21 cellular contexts compared by ENCODE assay signal in genomic region chr21:16492356-16492755, GRCh38.
DNase-seq lines count a peak whose midpoint lies in the region; ATAC-seq and TF ChIP-seq lines count a peak whose summit lies in the region.
"Had no signal": no experiment of that assay in that cellular context is flagged by ENCODE, and none has a peak within 500 bp of the region (broad histone marks: within the 10 kb centered on the region; RNA-seq: fewer than 3 reads in every experiment).

No MANE protein-coding gene starts in this region.

- H3K4me3 ChIP-seq in DND-41 (ENCODE audit: low read depth in 1 of 2, low read length in 2 of 2) = no peak overlapping the region
- no peak overlapping the region for H3K4me3 ChIP-seq in MM.1S (ENCODE audit: low read length)
- H3K4me3 ChIP-seq in psoas muscle = no peak overlapping the region
- H3K4me3 ChIP-seq: BLaER1 treated with 17β-estradiol and CSF1 and Interleukin-3, amounts not matched to agents 10 nM and 100 nM; HAP-1 had no signal

- H3K36me3 Mint-ChIP-seq in T-helper 17 cell (ENCODE audit: low read depth) = no peaks in the 10 kb centered on the region
- no peaks in the 10 kb centered on the region for H3K36me3 Mint-ChIP-seq in WTC11
- no peaks in the 10 kb centered on the region for H3K36me3 Mint-ChIP-seq in T-helper 2 cell treated with Interferon-gamma antibody and Interleukin-4, amounts not matched to agents 5 μg/mL and 100 μg/mL, for 36 hours (ENCODE audit: low read depth)
- H3K36me3 Mint-ChIP-seq: CD14-positive monocyte; CD8-positive, alpha-beta memory T cell had no signal

- H3K27ac Mint-ChIP-seq in T-helper 17 cell (no peak overlapping the region), WTC11 (no peak overlapping the region)
- no peak overlapping the region for H3K27ac Mint-ChIP-seq in T-helper 2 cell treated with Interferon-gamma antibody and Interleukin-4, amounts not matched to agents 5 μg/mL and 100 μg/mL, for 36 hours
- H3K27ac Mint-ChIP-seq: CD14-positive monocyte; CD4-positive, alpha-beta T cell; CD8-positive, alpha-beta memory T cell; HFFc6 had no signal

- H3K9ac ChIP-seq in DND-41 (ENCODE audit: low read depth, low read length) (no peak overlapping the region), MM.1S (ENCODE audit: low read length) (no peak overlapping the region)
- H3K9ac ChIP-seq: BLaER1 treated with 17β-estradiol and CSF1 and Interleukin-3, amounts not matched to agents 10 nM and 100 nM had no signal

- DNase-seq in DND-41 (no peak), MM.1S (no peak), myocyte (ENCODE audit: low read depth) (peak; percentile 4), psoas muscle (no peak), T-helper 17 cell (no peak), WTC11 (ENCODE audit: low spot score) (no peak)
- DNase-seq in T-helper 2 cell treated with Interferon-gamma antibody and Interleukin-4, amounts not matched to agents 5 μg/mL and 100 μg/mL, for 36 hours (ENCODE audit: low spot score) = no peak
- no peak for DNase-seq in activated T-cell treated with anti-CD3 and anti-CD28 coated beads, Interleukin-2, amount 50 U/mL, for 48 hours
- DNase-seq: ACHN; AML-193; BE2C; CD4-positive, alpha-beta T cell; CD8-positive, alpha-beta memory T cell; DMS 273 treated with DMSO at 0.1 percent for 48 hours; DMS79; GOT3; HFFc6 had no signal

- H3K27me3 ChIP-seq in DND-41 (ENCODE audit: insufficient read depth, low read length, poor library complexity) (no peaks in the 10 kb centered on the region), MM.1S (replicated peaks; ENCODE audit: insufficient read depth, low read length) (peaks cover 44% of the 10 kb centered on the region), psoas muscle (ENCODE audit: insufficient read depth in 3 of 3, low read length in 2 of 3) (no peaks in the 10 kb centered on the region)
- H3K27me3 ChIP-seq: BE2C; BLaER1 treated with 17β-estradiol and CSF1 and Interleukin-3, amounts not matched to agents 10 nM and 100 nM had no signal

- H3K4me1 ChIP-seq in DND-41 (ENCODE audit: insufficient read depth, low read length) (peaks cover 16% of the 10 kb centered on the region), MM.1S (ENCODE audit: low read length) (peaks cover 18% of the 10 kb centered on the region), psoas muscle (peaks cover 17% of the 10 kb centered on the region)
- H3K4me1 ChIP-seq: BLaER1 treated with 17β-estradiol and CSF1 and Interleukin-3, amounts not matched to agents 10 nM and 100 nM had no signal

- TF ChIP-seq CTCF in DND-41 (IDR thresholded peaks at IDR 0.05; ENCODE audit: borderline replicate concordance, extremely low read depth, low read length, poor library complexity, severe bottlenecking) = no peak
- no peak for TF ChIP-seq CTCF in MM.1S (IDR thresholded peaks at IDR 0.05; ENCODE audit: low read length)
- TF ChIP-seq CTCF in psoas muscle (IDR thresholded peaks at IDR 0.05) = no peak
- TF ChIP-seq CTCF in WTC11 (IDR thresholded peaks at IDR 0.05) = no peak

- H3K27ac ChIP-seq in DND-41 (ENCODE audit: low read length) = peak overlapping the region; percentile 16; the same call in 1 of the 2 replicates
- H3K27ac ChIP-seq in MM.1S (ENCODE audit: low read length) = peak overlapping the region; percentile 35; the same call in 1 of the 2 replicates
- no peak overlapping the region for H3K27ac ChIP-seq in psoas muscle
- H3K27ac ChIP-seq: 22Rv1; BLaER1 treated with 17β-estradiol and CSF1 and Interleukin-3, amounts not matched to agents 10 nM and 100 nM had no signal

- H3K4me3 Mint-ChIP-seq in T-helper 17 cell (no peak overlapping the region), WTC11 (no peak overlapping the region)
- H3K4me3 Mint-ChIP-seq in T-helper 2 cell treated with Interferon-gamma antibody and Interleukin-4, amounts not matched to agents 5 μg/mL and 100 μg/mL, for 36 hours = no peak overlapping the region
- H3K4me3 Mint-ChIP-seq: CD14-positive monocyte; CD4-positive, alpha-beta T cell; CD8-positive, alpha-beta memory T cell; HFFc6 had no signal

- H3K79me2 ChIP-seq in DND-41 (ENCODE audit: insufficient read depth, low read length) (no peaks in the 10 kb centered on the region), MM.1S (ENCODE audit: low read length) (no peaks in the 10 kb centered on the region)

- peak overlapping the region; percentile 17; the same call in 1 of the 2 replicates for H3K4me2 ChIP-seq in DND-41 (ENCODE audit: insufficient read depth, low read length)
- peak overlapping the region; percentile 43 for H3K4me2 ChIP-seq in MM.1S (ENCODE audit: low read depth, low read length)
- H3K4me2 ChIP-seq: BLaER1 treated with 17β-estradiol and CSF1 and Interleukin-3, amounts not matched to agents 10 nM and 100 nM had no signal

- ATAC-seq in DND-41 (ENCODE audit: insufficient read depth, low read depth) (peak; percentile 2; the same call in 1 of the 3 replicates), psoas muscle (peak in 3 of 4 donors; percentile 53 to 70 (median 53)), T-helper 17 cell (no peak), WTC11 (no peak)

- H3K9me2 ChIP-seq in MM.1S (replicated peaks; ENCODE audit: insufficient read depth, low read length) = no peaks in the 10 kb centered on the region

- H3K27me3 Mint-ChIP-seq in T-helper 17 cell = no peaks in the 10 kb centered on the region
- H3K27me3 Mint-ChIP-seq in WTC11 (ENCODE audit: low read depth) = no peaks in the 10 kb centered on the region
- H3K27me3 Mint-ChIP-seq in T-helper 2 cell treated with Interferon-gamma antibody and Interleukin-4, amounts not matched to agents 5 μg/mL and 100 μg/mL, for 36 hours (ENCODE audit: low read depth) = no peaks in the 10 kb centered on the region
- H3K27me3 Mint-ChIP-seq: CD4-positive, alpha-beta T cell; CD8-positive, alpha-beta memory T cell had no signal

- 31 to 41% (median 37%) methylated on average over 5 of the region's 5 CpGs for WGBS in psoas muscle, 3 donors

- no peaks in the 10 kb centered on the region for H3K9me3 Mint-ChIP-seq in WTC11
- H3K9me3 Mint-ChIP-seq in T-helper 2 cell treated with Interferon-gamma antibody and Interleukin-4, amounts not matched to agents 5 μg/mL and 100 μg/mL, for 36 hours = peaks cover 17% of the 10 kb centered on the region
- H3K9me3 Mint-ChIP-seq: HFFc6 had no signal

- H3K4me1 Mint-ChIP-seq in T-helper 17 cell (no peaks in the 10 kb centered on the region), WTC11 (peaks cover 12% of the 10 kb centered on the region)
- no peaks in the 10 kb centered on the region for H3K4me1 Mint-ChIP-seq in T-helper 2 cell treated with Interferon-gamma antibody and Interleukin-4, amounts not matched to agents 5 μg/mL and 100 μg/mL, for 36 hours (ENCODE audit: low read depth)
- H3K4me1 Mint-ChIP-seq: CD14-positive monocyte; CD8-positive, alpha-beta memory T cell had no signal

- intact Hi-C loops in psoas muscle (cut with DNase I) = no loop called here

- no peaks in the 10 kb centered on the region for H3K36me3 ChIP-seq in DND-41 (ENCODE audit: insufficient read depth, low read length)
- H3K36me3 ChIP-seq in MM.1S (replicated peaks; ENCODE audit: insufficient read depth, low read length) = no peaks in the 10 kb centered on the region
- H3K36me3 ChIP-seq in psoas muscle (ENCODE audit: insufficient read depth in 1 of 2, low read depth in 1 of 2) = no peaks in the 10 kb centered on the region
- H3K36me3 ChIP-seq: BE2C; BLaER1 treated with 17β-estradiol and CSF1 and Interleukin-3, amounts not matched to agents 10 nM and 100 nM; HAP-1 had no signal

- H3K9me3 ChIP-seq in DND-41 (ENCODE audit: insufficient read depth, low read length, severe bottlenecking) (no peaks in the 10 kb centered on the region), MM.1S (replicated peaks; ENCODE audit: insufficient read depth, low read length) (no peaks in the 10 kb centered on the region), psoas muscle (no peaks in the 10 kb centered on the region), T-helper 17 cell (ENCODE audit: control insufficient read depth, low read length, poor library complexity, severe bottlenecking) (no peaks in the 10 kb centered on the region)
- H3K9me3 ChIP-seq: BE2C; BLaER1 treated with 17β-estradiol and CSF1 and Interleukin-3, amounts not matched to agents 10 nM and 100 nM; HAP-1 had no signal

- CTCF ChIA-PET in WTC11 (lab: Charles Lee) = no interaction called here

- no peaks in the 10 kb centered on the region for H4K20me1 ChIP-seq in DND-41 (ENCODE audit: insufficient read depth, low read length)
- no peaks in the 10 kb centered on the region for H4K20me1 ChIP-seq in MM.1S (ENCODE audit: insufficient read depth, low read length)
- H4K20me1 ChIP-seq: BLaER1 treated with 17β-estradiol and CSF1 and Interleukin-3, amounts not matched to agents 10 nM and 100 nM had no signal

- peaks cover 6% of the 10 kb centered on the region for H3F3A ChIP-seq in MM.1S (ENCODE audit: insufficient read depth, low read length)

- H2AFZ ChIP-seq in DND-41 (ENCODE audit: low read depth, low read length) (no peak overlapping the region), MM.1S (ENCODE audit: low read length) (no peak overlapping the region)

- POLR2A ChIA-PET in WTC11 (lab: Charles Lee) = no interaction called here

TF ChIP-seq in WTC11, 78 proteins besides CTCF, POLR2A, EP300 and RAD21 (continues in another document):
- TF ChIP-seq OVOL2 (CRISPR knock-in tag; IDR thresholded peaks at IDR 0.05; ENCODE audit: borderline replicate concordance) (no peak), MXD4 (CRISPR knock-in tag; IDR thresholded peaks at IDR 0.05; ENCODE audit: borderline replicate concordance) (no peak), SOX15 (CRISPR knock-in tag; IDR thresholded peaks at IDR 0.05) (no peak), ZNF671 (CRISPR knock-in tag; IDR thresholded peaks at IDR 0.05) (no peak), NFATC4 (CRISPR knock-in tag; IDR thresholded peaks at IDR 0.05) (no peak), ERG (CRISPR knock-in tag; IDR thresholded peaks at IDR 0.05) (no peak)
- TF ChIP-seq, protein P1, sequence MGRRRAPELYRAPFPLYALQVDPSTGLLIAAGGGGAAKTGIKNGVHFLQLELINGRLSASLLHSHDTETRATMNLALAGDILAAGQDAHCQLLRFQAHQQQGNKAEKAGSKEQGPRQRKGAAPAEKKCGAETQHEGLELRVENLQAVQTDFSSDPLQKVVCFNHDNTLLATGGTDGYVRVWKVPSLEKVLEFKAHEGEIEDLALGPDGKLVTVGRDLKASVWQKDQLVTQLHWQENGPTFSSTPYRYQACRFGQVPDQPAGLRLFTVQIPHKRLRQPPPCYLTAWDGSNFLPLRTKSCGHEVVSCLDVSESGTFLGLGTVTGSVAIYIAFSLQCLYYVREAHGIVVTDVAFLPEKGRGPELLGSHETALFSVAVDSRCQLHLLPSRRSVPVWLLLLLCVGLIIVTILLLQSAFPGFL (CRISPR knock-in tag; IDR thresholded peaks at IDR 0.05; ENCODE audit: borderline replicate concordance) = no peak

Comparison
In these comparisons a context has a peak if more than half of its experiments do, and no peak if none do; other contexts are left out.
1. ATAC-seq: peak in DND-41 (single experiment) and psoas muscle (3 of 4); none in T-helper 17 cell (single experiment) and WTC11 (single experiment).